In the genomic region with DNA sequence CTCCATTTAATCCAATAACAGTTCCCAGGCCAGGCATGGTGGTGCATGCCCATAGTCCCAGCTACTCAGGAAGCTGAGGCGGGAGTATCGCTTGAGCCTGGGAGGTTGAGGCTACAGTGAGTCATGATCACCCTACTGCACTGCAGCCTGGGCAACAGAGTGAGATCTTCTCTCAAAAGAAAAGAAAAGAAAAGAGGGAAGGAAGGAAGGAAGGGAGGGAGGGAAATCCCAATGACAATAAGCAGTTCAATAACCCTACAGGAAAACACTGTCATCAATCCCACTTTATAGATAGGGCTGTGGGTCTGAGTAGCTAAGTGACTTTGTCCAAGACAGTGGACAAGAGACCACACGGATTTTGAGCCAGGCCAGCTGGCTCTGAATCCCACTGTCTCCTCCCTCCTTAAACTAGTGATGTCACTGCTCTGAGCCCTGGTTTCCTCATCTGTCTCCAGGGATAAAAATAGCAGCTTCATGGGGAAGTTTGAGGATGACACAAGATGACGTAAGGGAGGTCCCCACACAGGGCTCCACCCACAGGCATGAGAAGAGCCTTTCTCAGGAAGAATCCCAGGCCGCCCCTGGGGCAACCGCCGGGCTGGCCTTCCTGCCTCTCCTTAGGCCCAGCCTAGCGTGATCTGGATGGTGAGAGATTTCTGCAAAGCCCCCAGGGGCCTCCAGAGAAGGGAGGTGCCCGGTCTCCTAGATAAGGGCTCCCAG, we compare ENCODE assay signal across 9 cellular contexts. TPM values are rescaled to one million over a fixed set of nuclear protein-coding genes. Genes with fewer than 3 reads are reported as not detected.
A peak's percentile ranks its signal among the peaks of the same experiment; 100 is the strongest.
DNase-seq lines count a peak whose midpoint lies in the region; ATAC-seq and TF ChIP-seq lines count a peak whose summit lies in the region.
"Had no signal": no experiment of that assay in that cellular context is flagged by ENCODE, and none has a peak within 500 bp of the region (broad histone marks: within the 10 kb centered on the region; RNA-seq: fewer than 3 reads in every experiment).

No MANE protein-coding gene starts in this region.

- peaks cover 16% of the 10 kb centered on the region for H3K4me1 ChIP-seq in foreskin keratinocyte

- H3K4me3 Mint-ChIP-seq in type B pancreatic cell: no peak overlapping the region
- H3K4me3 Mint-ChIP-seq: activated naive CD8-positive, alpha-beta T cell treated with anti-CD3 and anti-CD28 coated beads, Interleukin-2, amount 10 ng/mL, durations not matched to agents 7 days and 5 days had no signal

- TF ChIP-seq CTCF in foreskin keratinocyte (conservative IDR thresholded peaks at IDR 0.05): no peak
- no peak for TF ChIP-seq CTCF in type B pancreatic cell (conservative IDR thresholded peaks at IDR 0.05)

- H3K27ac ChIP-seq in foreskin keratinocyte: peak overlapping the region; percentile 96

- no peaks in the 10 kb centered on the region for H3K36me3 Mint-ChIP-seq in activated naive CD4-positive, alpha-beta T cell treated with anti-CD3 and anti-CD28 coated beads, Interleukin-2, amount 50 U/mL, for 72 hours
- no peaks in the 10 kb centered on the region for H3K36me3 Mint-ChIP-seq in type B pancreatic cell

- H3K27me3 Mint-ChIP-seq in type B pancreatic cell: peaks cover 4% of the 10 kb centered on the region
- H3K27me3 Mint-ChIP-seq: activated naive CD8-positive, alpha-beta T cell treated with anti-CD3 and anti-CD28 coated beads, Interleukin-2, amount 10 ng/mL, durations not matched to agents 7 days and 5 days had no signal

- ATAC-seq in activated naive CD4-positive, alpha-beta T cell treated with anti-CD3 and anti-CD28 coated beads, Interleukin-2, amount 50 U/mL, for 72 hours: peak; percentile 20 to 66
- ATAC-seq in foreskin keratinocyte: peak; percentile 83
- ATAC-seq in HG02938 (IDR thresholded peaks at IDR 0.05; ENCODE audit: unreplicated experiment): no peak
- no peak for ATAC-seq in GM18511 (IDR thresholded peaks at IDR 0.05; ENCODE audit: unreplicated experiment)

- peaks cover 11% of the 10 kb centered on the region for H3K4me1 Mint-ChIP-seq in type B pancreatic cell (ENCODE audit: unreplicated experiment)

- no peaks in the 10 kb centered on the region for H3K27me3 ChIP-seq in foreskin keratinocyte

- no peak for DNase-seq in activated naive CD4-positive, alpha-beta T cell treated with anti-CD3 and anti-CD28 coated beads, Interleukin-2, amount 50 U/mL, for 72 hours (ENCODE audit: low spot score in 2 of 2)
- no peak for DNase-seq in activated naive CD4-positive, alpha-beta T cell (lab: John Stamatoyannopoulos, UW)
- DNase-seq in SKM-1 treated with dmso at 0.1 percent for 144 hours (lab: John Stamatoyannopoulos, UW; ENCODE audit: unreplicated experiment): peak; percentile 56
- peak; percentile 79 to 95 for DNase-seq in foreskin keratinocyte
- no peak for DNase-seq in type B pancreatic cell (ENCODE audit: extremely low spot score, unreplicated experiment)
- no peak for DNase-seq in SHP77 (lab: John Stamatoyannopoulos, UW)
- DNase-seq: activated naive CD8-positive, alpha-beta T cell treated with anti-CD3 and anti-CD28 coated beads, Interleukin-2, amount 10 ng/mL, durations not matched to agents 7 days and 5 days had no signal

- H3K9me3 Mint-ChIP-seq in activated naive CD4-positive, alpha-beta T cell treated with anti-CD3 and anti-CD28 coated beads, Interleukin-2, amount 50 U/mL, for 72 hours: no peaks in the 10 kb centered on the region
- H3K9me3 Mint-ChIP-seq in type B pancreatic cell: no peaks in the 10 kb centered on the region
- H3K9me3 Mint-ChIP-seq: activated naive CD8-positive, alpha-beta T cell treated with anti-CD3 and anti-CD28 coated beads, Interleukin-2, amount 10 ng/mL, durations not matched to agents 7 days and 5 days had no signal

- peak overlapping the region in 1 of 2 donors; percentile 77 for H3K27ac Mint-ChIP-seq in activated naive CD4-positive, alpha-beta T cell treated with anti-CD3 and anti-CD28 coated beads, Interleukin-2, amount 50 U/mL, for 72 hours
- H3K27ac Mint-ChIP-seq in type B pancreatic cell: peak overlapping the region; percentile 29

RNA-seq across cellular contexts. Expression of a gene that starts 7.2 kb away (rescaled TPM):
- total RNA-seq in activated naive CD4-positive, alpha-beta T cell treated with anti-CD3 and anti-CD28 coated beads, Interleukin-2, amount 50 U/mL, for 72 hours: 10 to 100 TPM; 31.3 to 39.4 TPM
- total RNA-seq in foreskin keratinocyte (72.4 and 207 TPM in 2 replicates), type B pancreatic cell (ENCODE audit: low replicate concordance) (8.3 and 17.0 TPM in 2 replicates)
- polyA plus RNA-seq in foreskin keratinocyte: 74.9 and 203 TPM in 2 replicates

RNA-seq across cellular contexts. Expression of a gene that starts 26.4 kb away (rescaled TPM):
- 1 to 10 TPM; 4.2 to 8.5 TPM for total RNA-seq in activated naive CD4-positive, alpha-beta T cell treated with anti-CD3 and anti-CD28 coated beads, Interleukin-2, amount 50 U/mL, for 72 hours
- total RNA-seq in foreskin keratinocyte (26.7 and 35.6 TPM in 2 replicates), type B pancreatic cell (ENCODE audit: low replicate concordance) (33.8 and 43.0 TPM in 2 replicates)
- 39.3 and 53.5 TPM in 2 replicates for polyA plus RNA-seq in foreskin keratinocyte

RNA-seq across cellular contexts. Expression of a gene that starts 34.8 kb away (rescaled TPM):
- 100 to 1,000 TPM; 113 to 150 TPM for total RNA-seq in activated naive CD4-positive, alpha-beta T cell treated with anti-CD3 and anti-CD28 coated beads, Interleukin-2, amount 50 U/mL, for 72 hours
- total RNA-seq in foreskin keratinocyte (81.2 and 198 TPM in 2 replicates), type B pancreatic cell (ENCODE audit: low replicate concordance) (81.3 and 84.9 TPM in 2 replicates)
- 115 and 292 TPM in 2 replicates for polyA plus RNA-seq in foreskin keratinocyte

RNA-seq across cellular contexts. Expression of a gene that starts 48.0 kb away (rescaled TPM):
- 10 to 100 TPM in 1 of 2 donors, 1 to 10 TPM in 1; 4.9 to 11.8 TPM for total RNA-seq in activated naive CD4-positive, alpha-beta T cell treated with anti-CD3 and anti-CD28 coated beads, Interleukin-2, amount 50 U/mL, for 72 hours
- 4.7 and 5.1 TPM in 2 replicates for total RNA-seq in foreskin keratinocyte
- 7.1 and 8.2 TPM in 2 replicates for polyA plus RNA-seq in foreskin keratinocyte
- total RNA-seq in type B pancreatic cell (ENCODE audit: low replicate concordance): 9.9 and 52.7 TPM in 2 replicates

Comparison
In these comparisons a context has a peak if more than half of its experiments do, and no peak if none do; other contexts are left out.
1. ATAC-seq: peak in activated naive CD4-positive, alpha-beta T cell treated with anti-CD3 and anti-CD28 coated beads, Interleukin-2, amount 50 U/mL, for 72 hours (2 of 2) and foreskin keratinocyte (single experiment); none in HG02938 (single experiment) and GM18511 (single experiment).
2. DNase-seq: peak in SKM-1 treated with dmso at 0.1 percent for 144 hours (single experiment) and foreskin keratinocyte (2 of 2); none in activated naive CD4-positive, alpha-beta T cell treated with anti-CD3 and anti-CD28 coated beads, Interleukin-2, amount 50 U/mL, for 72 hours (0 of 2), activated naive CD4-positive, alpha-beta T cell (0 of 4), type B pancreatic cell (single experiment) and SHP77 (0 of 2).